ENCODE assay signal across 18 cellular contexts in genomic region chr11:58654908-58655296, GRCh38. TPM values are rescaled to one million over a fixed set of nuclear protein-coding genes. Genes with fewer than 3 reads are reported as not detected.
DNase-seq lines count a peak whose midpoint lies in the region; ATAC-seq and TF ChIP-seq lines count a peak whose summit lies in the region.
"Had no signal": no experiment of that assay in that cellular context is flagged by ENCODE, and none has a peak within 500 bp of the region (broad histone marks: within the 10 kb centered on the region; RNA-seq: fewer than 3 reads in every experiment).

No MANE protein-coding gene starts in this region.

- no peaks in the 10 kb centered on the region for H3K36me3 Mint-ChIP-seq in activated naive CD4-positive, alpha-beta T cell treated with anti-CD3 and anti-CD28 coated beads for 36 hours (ENCODE audit: low read depth)
- no peaks in the 10 kb centered on the region for H3K36me3 Mint-ChIP-seq in activated naive CD4-positive, alpha-beta T cell treated with anti-CD3 and anti-CD28 coated beads, Interleukin-2, amount 10 ng/mL, durations not matched to agents 7 days and 5 days
- H3K36me3 Mint-ChIP-seq in activated T-helper 17 cell treated with anti-CD3 and anti-CD28 coated beads, Interleukin-2, amount 50 U/mL, for 72 hours (ENCODE audit: low read depth): no peaks in the 10 kb centered on the region
- no peaks in the 10 kb centered on the region for H3K36me3 Mint-ChIP-seq in endothelial cell (ENCODE audit: low read depth, unreplicated experiment)
- H3K36me3 Mint-ChIP-seq: IgD-negative memory B cell; natural killer cell treated with Interleukin-12 subunit alpha and Interleukin-12 subunit beta and Interleukin-15 and Interleukin-18, amount 100 ng/mL, for 72 hours had no signal

- intact Hi-C loops in activated naive CD4-positive, alpha-beta T cell treated with anti-CD3 and anti-CD28 coated beads for 36 hours (cut with micrococcal nuclease): loop anchor here (1.0 to 5.0 kb wide), 8 partner anchors 20 to 502 kb away; no protein-coding TSS in a partner anchor

- no peak for TF ChIP-seq CTCF in endothelial cell (IDR thresholded peaks at IDR 0.05; ENCODE audit: unreplicated experiment)

- CTCF ChIA-PET in activated naive CD4-positive, alpha-beta T cell treated with anti-CD3 and anti-CD28 coated beads for 36 hours (lab: Charles Lee): interaction anchor here (0.6 to 4.3 kb wide), 18 partner anchors 9 to 544 kb away, joined by 3 to 32 read pairs (median 4); no protein-coding TSS in a partner anchor
- CTCF ChIA-PET in activated naive CD4-positive, alpha-beta T cell treated with anti-CD3 and anti-CD28 coated beads, Interleukin-2, amount 10 ng/mL, durations not matched to agents 7 days and 5 days (lab: Charles Lee): interaction anchor here (1.0 to 3.6 kb wide), 8 partner anchors 16 to 133 kb away, joined by 3 to 33 read pairs (median 3); no protein-coding TSS in a partner anchor

- H3K27ac Mint-ChIP-seq in activated naive CD4-positive, alpha-beta T cell treated with anti-CD3 and anti-CD28 coated beads for 36 hours: no peak overlapping the region
- no peak overlapping the region for H3K27ac Mint-ChIP-seq in activated naive CD4-positive, alpha-beta T cell treated with anti-CD3 and anti-CD28 coated beads, Interleukin-2, amount 10 ng/mL, durations not matched to agents 7 days and 5 days
- peak overlapping the region; percentile 12 for H3K27ac Mint-ChIP-seq in activated T-helper 17 cell treated with anti-CD3 and anti-CD28 coated beads, Interleukin-2, amount 50 U/mL, for 72 hours
- no peak overlapping the region for H3K27ac Mint-ChIP-seq in endothelial cell (ENCODE audit: unreplicated experiment)
- H3K27ac Mint-ChIP-seq: activated CD4-positive, alpha-beta T cell treated with anti-CD3 and anti-CD28 coated beads, Interleukin-2, amount 10 ng/mL, durations not matched to agents 7 days and 5 days; CD4-positive, alpha-beta T cell; dendritic cell treated with granulocyte-macrophage colony-stimulating factor and Interleukin-4, amounts not matched to agents 40 ng/mL and 50 ng/mL, for 4 days; IgD-negative memory B cell; natural killer cell treated with Interleukin-12 subunit alpha and Interleukin-12 subunit beta and Interleukin-15 and Interleukin-18, amount 100 ng/mL, for 72 hours had no signal

- no peaks in the 10 kb centered on the region for H3K27me3 Mint-ChIP-seq in activated naive CD4-positive, alpha-beta T cell treated with anti-CD3 and anti-CD28 coated beads for 36 hours (ENCODE audit: low read depth)
- no peaks in the 10 kb centered on the region for H3K27me3 Mint-ChIP-seq in activated naive CD4-positive, alpha-beta T cell treated with anti-CD3 and anti-CD28 coated beads, Interleukin-2, amount 10 ng/mL, durations not matched to agents 7 days and 5 days
- no peaks in the 10 kb centered on the region for H3K27me3 Mint-ChIP-seq in activated T-helper 17 cell treated with anti-CD3 and anti-CD28 coated beads, Interleukin-2, amount 50 U/mL, for 72 hours
- H3K27me3 Mint-ChIP-seq in endothelial cell (ENCODE audit: unreplicated experiment): no peaks in the 10 kb centered on the region
- H3K27me3 Mint-ChIP-seq: activated CD4-positive, alpha-beta T cell treated with anti-CD3 and anti-CD28 coated beads, Interleukin-2, amount 10 ng/mL, durations not matched to agents 7 days and 5 days; CD4-positive, alpha-beta T cell; dendritic cell treated with granulocyte-macrophage colony-stimulating factor and Interleukin-4, amounts not matched to agents 40 ng/mL and 50 ng/mL, for 4 days; IgD-negative memory B cell had no signal

- H3K9me3 Mint-ChIP-seq in activated naive CD4-positive, alpha-beta T cell treated with anti-CD3 and anti-CD28 coated beads for 36 hours: no peaks in the 10 kb centered on the region
- no peaks in the 10 kb centered on the region for H3K9me3 Mint-ChIP-seq in activated naive CD4-positive, alpha-beta T cell treated with anti-CD3 and anti-CD28 coated beads, Interleukin-2, amount 10 ng/mL, durations not matched to agents 7 days and 5 days
- H3K9me3 Mint-ChIP-seq in activated T-helper 17 cell treated with anti-CD3 and anti-CD28 coated beads, Interleukin-2, amount 50 U/mL, for 72 hours: no peaks in the 10 kb centered on the region
- H3K9me3 Mint-ChIP-seq in endothelial cell (ENCODE audit: unreplicated experiment): no peaks in the 10 kb centered on the region
- H3K9me3 Mint-ChIP-seq: activated CD4-positive, alpha-beta T cell treated with anti-CD3 and anti-CD28 coated beads, Interleukin-2, amount 10 ng/mL, durations not matched to agents 7 days and 5 days; CD4-positive, alpha-beta T cell; dendritic cell treated with granulocyte-macrophage colony-stimulating factor and Interleukin-4, amounts not matched to agents 40 ng/mL and 50 ng/mL, for 4 days; IgD-negative memory B cell; natural killer cell treated with Interleukin-12 subunit alpha and Interleukin-12 subunit beta and Interleukin-15 and Interleukin-18, amount 100 ng/mL, for 72 hours had no signal

- ATAC-seq in GM19463 (IDR thresholded peaks at IDR 0.05; ENCODE audit: unreplicated experiment) (peak; percentile 41), HG02981 (IDR thresholded peaks at IDR 0.05; ENCODE audit: unreplicated experiment) (peak; percentile 59), HG03097 (IDR thresholded peaks at IDR 0.05; ENCODE audit: low FRiP score, unreplicated experiment) (no peak)
- peak; percentile 90 for ATAC-seq in activated T-helper 17 cell treated with anti-CD3 and anti-CD28 coated beads, Interleukin-2, amount 50 U/mL, for 72 hours (replicated peaks)

- H3K4me3 Mint-ChIP-seq in activated naive CD4-positive, alpha-beta T cell treated with anti-CD3 and anti-CD28 coated beads for 36 hours: no peak overlapping the region
- no peak overlapping the region for H3K4me3 Mint-ChIP-seq in activated naive CD4-positive, alpha-beta T cell treated with anti-CD3 and anti-CD28 coated beads, Interleukin-2, amount 10 ng/mL, durations not matched to agents 7 days and 5 days
- H3K4me3 Mint-ChIP-seq in activated T-helper 17 cell treated with anti-CD3 and anti-CD28 coated beads, Interleukin-2, amount 50 U/mL, for 72 hours: peak overlapping the region; percentile 2
- H3K4me3 Mint-ChIP-seq in endothelial cell (ENCODE audit: unreplicated experiment): no peak overlapping the region
- H3K4me3 Mint-ChIP-seq: activated CD4-positive, alpha-beta T cell treated with anti-CD3 and anti-CD28 coated beads, Interleukin-2, amount 10 ng/mL, durations not matched to agents 7 days and 5 days; CD4-positive, alpha-beta T cell; dendritic cell treated with granulocyte-macrophage colony-stimulating factor and Interleukin-4, amounts not matched to agents 40 ng/mL and 50 ng/mL, for 4 days; IgD-negative memory B cell; natural killer cell treated with Interleukin-12 subunit alpha and Interleukin-12 subunit beta and Interleukin-15 and Interleukin-18, amount 100 ng/mL, for 72 hours had no signal

- peak; percentile 33 for DNase-seq in activated naive CD4-positive, alpha-beta T cell treated with anti-CD3 and anti-CD28 coated beads for 36 hours
- no peak for DNase-seq in activated naive CD4-positive, alpha-beta T cell treated with anti-CD3 and anti-CD28 coated beads, Interleukin-2, amount 10 ng/mL, durations not matched to agents 7 days and 5 days
- DNase-seq in endothelial cell (ENCODE audit: low spot score) (no peak), NCI-H82 (lab: John Stamatoyannopoulos, UW) (no peak)
- DNase-seq: activated CD4-positive, alpha-beta T cell treated with anti-CD3 and anti-CD28 coated beads, Interleukin-2, amount 10 ng/mL, durations not matched to agents 7 days and 5 days; CD4-positive, alpha-beta T cell; DND-41; foreskin fibroblast; NCI-H1694 treated with DMSO at 0.1 percent for 48 hours; NCI-H446; stimulated activated CD4-positive, alpha-beta T cell treated with anti-CD3 and anti-CD28 coated beads, Interleukin-2, amount 100 ng/mL, for 24 hours had no signal

- peaks cover 18% of the 10 kb centered on the region for H3K4me1 Mint-ChIP-seq in activated naive CD4-positive, alpha-beta T cell treated with anti-CD3 and anti-CD28 coated beads for 36 hours (ENCODE audit: low read depth)
- H3K4me1 Mint-ChIP-seq in activated naive CD4-positive, alpha-beta T cell treated with anti-CD3 and anti-CD28 coated beads, Interleukin-2, amount 10 ng/mL, durations not matched to agents 7 days and 5 days: peaks cover 10% of the 10 kb centered on the region
- H3K4me1 Mint-ChIP-seq in activated T-helper 17 cell treated with anti-CD3 and anti-CD28 coated beads, Interleukin-2, amount 50 U/mL, for 72 hours: peaks cover 5% of the 10 kb centered on the region
- H3K4me1 Mint-ChIP-seq in endothelial cell (ENCODE audit: unreplicated experiment): no peaks in the 10 kb centered on the region

RNA-seq across cellular contexts. Expression of gene CNTF, which starts 32.4 kb away (rescaled TPM):
- total RNA-seq in activated naive CD4-positive, alpha-beta T cell treated with anti-CD3 and anti-CD28 coated beads for 36 hours: 1 to 10 TPM in 1 of 2 experiments, under 1 TPM in 1; 0.77 to 1.1 TPM
- total RNA-seq in activated T-helper 17 cell treated with anti-CD3 and anti-CD28 coated beads, Interleukin-2, amount 50 U/mL, for 72 hours: 1 to 10 TPM; 4.1 to 5.5 TPM
- 1.6 TPM for total RNA-seq in endothelial cell (ENCODE audit: unreplicated experiment)
